Comparison of ENCODE assay signal across 15 cellular contexts in the genomic region with DNA sequence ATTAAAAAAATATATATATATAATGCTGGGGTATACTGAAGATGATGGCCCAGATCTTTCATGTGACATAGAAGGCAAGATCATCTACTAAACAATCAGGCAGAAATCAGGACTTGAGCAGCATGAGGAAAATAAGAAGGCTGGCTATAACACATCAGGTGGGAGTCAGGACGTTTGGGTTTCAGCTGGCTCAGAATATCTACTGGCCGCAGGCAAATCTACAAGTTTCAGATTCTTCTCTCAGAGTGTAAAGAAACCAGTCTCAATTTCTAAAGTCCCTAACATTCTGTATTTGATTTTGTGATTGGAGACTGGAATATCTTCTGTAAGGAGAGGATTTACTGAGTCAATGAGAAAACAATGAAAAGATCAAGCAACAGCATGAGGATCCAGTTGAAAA. TPM values are rescaled to one million over a fixed set of nuclear protein-coding genes. Genes with fewer than 3 reads are reported as not detected.
DNase-seq lines count a peak whose midpoint lies in the region; ATAC-seq, FAIRE-seq and TF ChIP-seq lines count a peak whose summit lies in the region.
"Had no signal": no experiment of that assay in that cellular context is flagged by ENCODE, and none has a peak within 500 bp of the region (broad histone marks: within the 10 kb centered on the region; RNA-seq: fewer than 3 reads in every experiment).

No MANE protein-coding gene starts in this region.

- no peak overlapping the region for H3K4me3 ChIP-seq in GM23248

- peaks cover 12% of the 10 kb centered on the region for H3K4me1 Mint-ChIP-seq in CD4-positive, alpha-beta T cell (ENCODE audit: low read depth)
- H3K4me1 Mint-ChIP-seq in activated T-cell treated with anti-CD3 and anti-CD28 coated beads, Interleukin-2, amount 50 U/mL, for 4 hours (ENCODE audit: low read depth) = peaks cover 15% of the 10 kb centered on the region

- H3K27me3 Mint-ChIP-seq in CD4-positive, alpha-beta T cell = no peaks in the 10 kb centered on the region
- no peaks in the 10 kb centered on the region for H3K27me3 Mint-ChIP-seq in activated T-cell treated with anti-CD3 and anti-CD28 coated beads, Interleukin-2, amount 50 U/mL, for 4 hours (ENCODE audit: low read depth)
- H3K27me3 Mint-ChIP-seq: activated B cell treated with CpG ODN at 0.5 μM for 24 hours, progenitor cell of endocrine pancreas had no signal

- H3K27ac ChIP-seq in CD4-positive, alpha-beta T cell (ENCODE audit: low read depth, low read length) = no peak overlapping the region
- H3K27ac ChIP-seq in GM23248 = no peak overlapping the region

- H2AFZ ChIP-seq in GM23248 = no peak overlapping the region

- H3K9me3 ChIP-seq in CD4-positive, alpha-beta T cell (ENCODE audit: control insufficient read depth, low read length) = no peaks in the 10 kb centered on the region
- H3K9me3 ChIP-seq in GM23248 (ENCODE audit: low read depth) = no peaks in the 10 kb centered on the region

- no peaks in the 10 kb centered on the region for H3K9me2 ChIP-seq in GM23248 (ENCODE audit: insufficient read depth)

- no peak for TF ChIP-seq CTCF in CD4-positive, alpha-beta T cell (IDR thresholded peaks at IDR 0.05)

- ATAC-seq in GM21381 (IDR thresholded peaks at IDR 0.05; ENCODE audit: unreplicated experiment) = peak; percentile 48
- peak; percentile 53 for ATAC-seq in HG02870 (IDR thresholded peaks at IDR 0.05; ENCODE audit: unreplicated experiment)
- peak; percentile 72 for ATAC-seq in HG03521 (IDR thresholded peaks at IDR 0.05; ENCODE audit: unreplicated experiment)
- no peak for ATAC-seq in CD4-positive, alpha-beta T cell (ENCODE audit: poor library complexity)
- no peak for ATAC-seq in activated T-cell treated with anti-CD3 and anti-CD28 coated beads, Interleukin-2, amount 50 U/mL, for 4 hours

- H3K79me2 ChIP-seq in GM23248 (ENCODE audit: insufficient read depth) = no peaks in the 10 kb centered on the region

- DNase-seq in GM18507 (ENCODE audit: extremely low spot score, insufficient read length, low read depth) = no peak
- no peak for DNase-seq in CD4-positive, alpha-beta T cell
- DNase-seq in GM23248 = no peak
- DNase-seq in activated T-cell treated with anti-CD3 and anti-CD28 coated beads, Interleukin-2, amount 50 U/mL, for 4 hours = no peak
- DNase-seq in NCI-H748 treated with DMSO at 0.1 percent for 48 hours (lab: John Stamatoyannopoulos, UW) = no peak
- DNase-seq: activated B cell treated with CpG ODN at 0.5 μM for 24 hours; DND-41; stimulated activated CD4-positive, alpha-beta T cell treated with anti-CD3 and anti-CD28 coated beads, Interleukin-2, amount 100 ng/mL, for 24 hours; stimulated activated naive CD4-positive, alpha-beta T cell had no signal

- no peaks in the 10 kb centered on the region for H3F3A ChIP-seq in GM23248 (ENCODE audit: insufficient read depth)

- no peak overlapping the region for H3K9ac ChIP-seq in GM23248

- H3K9me3 Mint-ChIP-seq in CD4-positive, alpha-beta T cell = no peaks in the 10 kb centered on the region
- no peaks in the 10 kb centered on the region for H3K9me3 Mint-ChIP-seq in activated T-cell treated with anti-CD3 and anti-CD28 coated beads, Interleukin-2, amount 50 U/mL, for 4 hours
- H3K9me3 Mint-ChIP-seq: activated B cell treated with CpG ODN at 0.5 μM for 24 hours had no signal

- peaks cover 7% of the 10 kb centered on the region for H3K4me1 ChIP-seq in GM23248 (ENCODE audit: insufficient read depth)

- no peak overlapping the region for H3K4me2 ChIP-seq in GM23248 (ENCODE audit: unreplicated experiment)

- no peaks in the 10 kb centered on the region for H3K27me3 ChIP-seq in CD4-positive, alpha-beta T cell (ENCODE audit: control insufficient read depth, insufficient read depth, low read length)
- no peaks in the 10 kb centered on the region; the same call in 1 of the 2 replicates for H3K27me3 ChIP-seq in GM23248 (replicated peaks; ENCODE audit: insufficient read depth)

- WGBS in GM23248 (ENCODE audit: low coverage in 1 of 2, low lambda C conversion rate in 2 of 2, missing lambda C conversion rate in 2 of 2), 2 experiments = 74 to 77% methylated on average over 2 of the region's 2 CpGs

- CTCF ChIA-PET in CD4-positive, alpha-beta T cell (lab: Charles Lee) = no interaction called here

- no peak overlapping the region for H3K27ac Mint-ChIP-seq in CD4-positive, alpha-beta T cell
- H3K27ac Mint-ChIP-seq: activated B cell treated with CpG ODN at 0.5 μM for 24 hours, progenitor cell of endocrine pancreas had no signal

- in situ Hi-C loops in GM23248 (cut with MboI) = no loop called here

- peak; percentile 52 for FAIRE-seq in GM18507 (lab: Jason Lieb, UNC)
- FAIRE-seq: astrocyte, islet of Langerhans had no signal

- no peaks in the 10 kb centered on the region for H3K36me3 Mint-ChIP-seq in CD4-positive, alpha-beta T cell (ENCODE audit: low read depth)
- no peaks in the 10 kb centered on the region for H3K36me3 Mint-ChIP-seq in activated T-cell treated with anti-CD3 and anti-CD28 coated beads, Interleukin-2, amount 50 U/mL, for 4 hours (ENCODE audit: insufficient read depth)

- H4K20me1 ChIP-seq in GM23248 (ENCODE audit: insufficient read depth) = no peaks in the 10 kb centered on the region

- intact Hi-C loops in CD4-positive, alpha-beta T cell (cut with DNase I, micrococcal nuclease) = loop anchor here in 1 of 2 experiments (5.0 kb wide), 1 partner anchor 114 kb away; no protein-coding TSS in a partner anchor

- POLR2A ChIA-PET in CD4-positive, alpha-beta T cell (lab: Charles Lee) = no interaction called here

- no peaks in the 10 kb centered on the region for H3K36me3 ChIP-seq in GM23248 (ENCODE audit: low read depth)

- H3K4me3 Mint-ChIP-seq in CD4-positive, alpha-beta T cell = no peak overlapping the region
- H3K4me3 Mint-ChIP-seq in activated T-cell treated with anti-CD3 and anti-CD28 coated beads, Interleukin-2, amount 50 U/mL, for 4 hours = no peak overlapping the region
- H3K4me3 Mint-ChIP-seq: activated B cell treated with CpG ODN at 0.5 μM for 24 hours had no signal

RNA-seq across cellular contexts. Expression of gene FAM3C, which starts 37.7 kb away (rescaled TPM):
- 10 to 100 TPM in 1 of 2 experiments, 1 to 10 TPM in 1; 7.9 to 10.5 TPM for total RNA-seq in CD4-positive, alpha-beta T cell
- 38.6 and 43.5 TPM in 2 replicates for total RNA-seq in GM23248 (2014; rRNA removed; shearing (Covaris generic))
- 52.4 and 53.1 TPM in 2 replicates for polyA plus RNA-seq in GM23248 (2016; fragmentation: Nextera tagmentation; extraction: Ambion mirVana)
- 10 to 100 TPM; 32.9 to 33.5 (median 33.1) TPM for total RNA-seq in activated T-cell treated with anti-CD3 and anti-CD28 coated beads, Interleukin-2, amount 50 U/mL, for 4 hours

Comparison
In these comparisons a context has a peak if more than half of its experiments do, and no peak if none do; other contexts are left out.
1. ATAC-seq: peak in GM21381 (single experiment), HG02870 (single experiment) and HG03521 (single experiment); none in CD4-positive, alpha-beta T cell (single experiment) and activated T-cell treated with anti-CD3 and anti-CD28 coated beads, Interleukin-2, amount 50 U/mL, for 4 hours (0 of 2).